In the genomic region with DNA sequence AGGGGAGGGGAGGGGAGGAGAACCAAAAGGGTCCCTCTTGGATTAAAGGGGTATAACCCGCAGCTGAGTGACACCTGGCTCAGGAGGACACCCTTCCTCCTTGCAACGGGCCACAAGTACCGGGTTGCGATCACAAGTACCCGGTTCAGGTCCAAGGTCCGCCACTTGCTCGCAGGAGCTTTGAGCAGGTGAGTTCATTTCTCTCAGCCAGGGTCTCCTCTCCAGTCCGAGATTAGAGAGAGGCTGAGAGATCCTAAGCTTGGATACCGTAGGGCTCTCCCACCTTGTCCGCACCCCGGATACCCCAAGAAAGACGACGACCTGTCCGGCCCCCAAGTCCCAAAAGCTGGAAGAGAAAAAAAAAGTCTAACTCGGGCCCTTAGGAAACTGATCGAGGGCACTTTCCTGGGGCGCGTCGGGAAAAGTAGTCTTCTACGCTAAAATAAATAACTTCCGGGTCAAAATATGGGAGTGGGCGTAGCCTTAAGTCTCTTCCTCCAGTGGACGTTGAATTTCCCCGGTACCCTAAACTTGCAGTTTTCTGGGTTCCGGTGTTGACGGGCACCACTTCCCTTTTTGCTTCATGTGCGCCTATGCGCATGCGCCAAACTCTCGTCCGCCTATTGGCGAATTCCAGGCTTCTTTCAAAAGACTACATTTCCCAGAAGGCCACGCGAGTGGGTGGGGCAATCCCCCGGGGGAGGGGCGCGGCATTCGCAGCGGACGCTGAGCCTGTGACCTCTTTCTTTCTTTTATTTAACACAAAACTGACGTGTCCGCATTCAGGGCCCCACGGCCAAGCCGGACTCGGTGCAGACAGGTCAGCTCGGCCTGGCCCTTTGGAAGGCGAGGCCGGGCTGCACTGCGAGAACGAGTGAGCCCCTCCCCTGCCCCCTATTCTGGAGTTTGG, we compare ENCODE assay signal across 8 cellular contexts. TPM values are rescaled to one million over a fixed set of nuclear protein-coding genes. Genes with fewer than 3 reads are reported as not detected.
DNase-seq lines count a peak whose midpoint lies in the region; TF ChIP-seq lines count a peak whose summit lies in the region.

No MANE protein-coding gene starts in this region.

- peaks cover 25% of the 10 kb centered on the region for H3K4me1 Mint-ChIP-seq in nephron progenitor cell
- H3K4me1 Mint-ChIP-seq in stimulated activated naive CD8-positive, alpha-beta T cell treated with anti-CD3 and anti-CD28 coated beads, Interleukin-15, Interleukin-2, amounts not matched to agents 100 ng/mL and 50 ng/mL, for 24 hours (ENCODE audit: low read depth) = peaks cover 11% of the 10 kb centered on the region

- H3K27me3 ChIP-seq in HAP-1 (ENCODE audit: low read depth) = no peaks in the 10 kb centered on the region
- H3K27me3 ChIP-seq in MG63 = no peaks in the 10 kb centered on the region

- H3K36me3 ChIP-seq in HAP-1 (replicated peaks) (no peaks in the 10 kb centered on the region; the same call in 1 of the 2 replicates), MG63 (peaks cover 2% of the 10 kb centered on the region; the same call in 1 of the 2 replicates)

- TF ChIP-seq CTCF in fibroblast of villous mesenchyme (IDR thresholded peaks at IDR 0.05; ENCODE audit: insufficient read depth, low read depth, low read length) (no peak), nephron progenitor cell (IDR thresholded peaks at IDR 0.05) (no peak)

- H3K4me1 ChIP-seq in HAP-1 = peaks cover 5% of the 10 kb centered on the region

- H3K36me3 Mint-ChIP-seq in nephron progenitor cell (ENCODE audit: low read depth) = no peaks in the 10 kb centered on the region
- no peaks in the 10 kb centered on the region for H3K36me3 Mint-ChIP-seq in stimulated activated naive CD8-positive, alpha-beta T cell treated with anti-CD3 and anti-CD28 coated beads, Interleukin-15, Interleukin-2, amounts not matched to agents 100 ng/mL and 50 ng/mL, for 24 hours (ENCODE audit: low read depth)

- peak overlapping the region; percentile 93 for H3K4me3 Mint-ChIP-seq in nephron progenitor cell
- H3K4me3 Mint-ChIP-seq in stimulated activated naive CD8-positive, alpha-beta T cell treated with anti-CD3 and anti-CD28 coated beads, Interleukin-15, Interleukin-2, amounts not matched to agents 100 ng/mL and 50 ng/mL, for 24 hours = peak overlapping the region; percentile 89

- H3K27me3 Mint-ChIP-seq in nephron progenitor cell (ENCODE audit: low read depth, poor library complexity) = peaks cover 16% of the 10 kb centered on the region
- H3K27me3 Mint-ChIP-seq in stimulated activated naive CD8-positive, alpha-beta T cell treated with anti-CD3 and anti-CD28 coated beads, Interleukin-15, Interleukin-2, amounts not matched to agents 100 ng/mL and 50 ng/mL, for 24 hours = no peaks in the 10 kb centered on the region

- in situ Hi-C loops in G401 (cut with HindIII; ENCODE audit: low sequenced_read_pairs) = loop anchor here (25.0 kb wide), 2 partner anchors 169 to 719 kb away; partner anchors contain the start of genes BRME1 and CC2D1A
- in situ Hi-C loops in HAP-1 (cut with MboI; ENCODE audit: low sequenced_read_pairs) = no loop called here

- DNase-seq in G401 (ENCODE audit: low spot score) (peak; percentile 99), HAP-1 (ENCODE audit: low spot score in 2 of 2) (peak; percentile 98 to 100), MG63 (peak; percentile 98), SHP77 (lab: John Stamatoyannopoulos, UW) (peak; percentile 98), activated gamma-delta T cell (lab: John Stamatoyannopoulos, UW) (peak; percentile 74), fibroblast of villous mesenchyme (ENCODE audit: low read depth) (peak; percentile 100), nephron progenitor cell (peak; percentile 99)

- no peaks in the 10 kb centered on the region for H3K9me3 Mint-ChIP-seq in nephron progenitor cell
- H3K9me3 Mint-ChIP-seq in stimulated activated naive CD8-positive, alpha-beta T cell treated with anti-CD3 and anti-CD28 coated beads, Interleukin-15, Interleukin-2, amounts not matched to agents 100 ng/mL and 50 ng/mL, for 24 hours = no peaks in the 10 kb centered on the region

- H3K27ac Mint-ChIP-seq in nephron progenitor cell = peak overlapping the region; percentile 36
- H3K27ac Mint-ChIP-seq in stimulated activated naive CD8-positive, alpha-beta T cell treated with anti-CD3 and anti-CD28 coated beads, Interleukin-15, Interleukin-2, amounts not matched to agents 100 ng/mL and 50 ng/mL, for 24 hours = peak overlapping the region; percentile 87

- H3K9me3 ChIP-seq in HAP-1 = no peaks in the 10 kb centered on the region
- no peaks in the 10 kb centered on the region for H3K9me3 ChIP-seq in MG63

- H3K4me3 ChIP-seq in HAP-1 = peak overlapping the region; percentile 52
- peak overlapping the region; percentile 81 for H3K4me3 ChIP-seq in MG63
- peak overlapping the region; percentile 86 for H3K4me3 ChIP-seq in fibroblast of villous mesenchyme (ENCODE audit: low read depth, low read length)

RNA-seq across cellular contexts. Expression of gene C19orf67, which starts 4.4 kb away (rescaled TPM):
- not detected in 2 replicates for total RNA-seq in G401 (2014; rRNA removed; shearing (Covaris generic))
- not detected in 2 replicates for total RNA-seq in MG63 (2014; rRNA removed; shearing (Covaris generic); ENCODE audit: low replicate concordance)
- not detected in 2 replicates for total RNA-seq in fibroblast of villous mesenchyme

RNA-seq across cellular contexts. Expression of gene MISP3, which starts 8.6 kb away (rescaled TPM):
- total RNA-seq in G401 (2014; rRNA removed; shearing (Covaris generic)) = 2.8 and 4.6 TPM in 2 replicates
- 1.6 and 2.3 TPM in 2 replicates for total RNA-seq in MG63 (2014; rRNA removed; shearing (Covaris generic); ENCODE audit: low replicate concordance)
- total RNA-seq in fibroblast of villous mesenchyme = under 0.01 and 0.32 TPM in 2 replicates

RNA-seq across cellular contexts. Expression of gene SAMD1, which starts 9.4 kb away (rescaled TPM):
- total RNA-seq in G401 (2014; rRNA removed; shearing (Covaris generic)) = 162 and 188 TPM in 2 replicates
- 41.9 and 99.7 TPM in 2 replicates for total RNA-seq in MG63 (2014; rRNA removed; shearing (Covaris generic); ENCODE audit: low replicate concordance)
- 23.3 and 24.2 TPM in 2 replicates for total RNA-seq in fibroblast of villous mesenchyme

RNA-seq across cellular contexts. Expression of gene PALM3, which starts 19.3 kb away (rescaled TPM):
- 14.8 and 23.1 TPM in 2 replicates for total RNA-seq in G401 (2014; rRNA removed; shearing (Covaris generic))
- not detected in 2 replicates for total RNA-seq in MG63 (2014; rRNA removed; shearing (Covaris generic); ENCODE audit: low replicate concordance)
- total RNA-seq in fibroblast of villous mesenchyme = under 0.01 TPM in 1 of 2 replicates, not detected in the other

RNA-seq across cellular contexts. Expression of gene PRKACA, which starts 36.4 kb away (rescaled TPM):
- total RNA-seq in G401 (2014; rRNA removed; shearing (Covaris generic)) = 31.8 and 37.7 TPM in 2 replicates
- total RNA-seq in MG63 (2014; rRNA removed; shearing (Covaris generic); ENCODE audit: low replicate concordance) = 22.7 and 48.4 TPM in 2 replicates
- total RNA-seq in fibroblast of villous mesenchyme = 50.1 and 50.3 TPM in 2 replicates

Comparison
In these comparisons a context has a peak if more than half of its experiments do, and no peak if none do; other contexts are left out.
1. Peak in every context shown above with its lines: DNase-seq and H3K4me3 ChIP-seq.